ENCODE assay signal across 18 cellular contexts in genomic region chr12:32505067-32505466, GRCh38.
DNase-seq lines count a peak whose midpoint lies in the region; ATAC-seq and TF ChIP-seq lines count a peak whose summit lies in the region.
"Had no signal": no experiment of that assay in that cellular context is flagged by ENCODE, and none has a peak within 500 bp of the region (broad histone marks: within the 10 kb centered on the region; RNA-seq: fewer than 3 reads in every experiment).

No MANE protein-coding gene starts in this region.

- H3K9me3 ChIP-seq in IMR-90 (ENCODE audit: control insufficient read depth, insufficient read depth, low read length) (no peaks in the 10 kb centered on the region), SK-N-MC (ENCODE audit: low read depth, low read length) (no peaks in the 10 kb centered on the region), psoas muscle (no peaks in the 10 kb centered on the region), upper lobe of left lung (no peaks in the 10 kb centered on the region)
- H3K9me3 ChIP-seq: MG63 had no signal

- CTCF ChIA-PET in IMR-90 (lab: Yijun Ruan, JAX), result no interaction called here

- H3K18ac ChIP-seq in IMR-90 (ENCODE audit: low read depth, low read length), result no peak overlapping the region

- TF ChIP-seq CTCF in IMR-90 (conservative IDR thresholded peaks at IDR 0.05; ENCODE audit: low read depth, low read length), result no peak
- TF ChIP-seq CTCF in glutamatergic neuron (IDR thresholded peaks at IDR 0.05; ENCODE audit: partially characterized antibody, unreplicated experiment), result no peak
- no peak for TF ChIP-seq CTCF in psoas muscle (IDR thresholded peaks at IDR 0.05)
- TF ChIP-seq CTCF in upper lobe of left lung (IDR thresholded peaks at IDR 0.05), result no peak
- no peak for TF ChIP-seq CTCF in GM10266 (IDR thresholded peaks at IDR 0.05; ENCODE audit: control insufficient read depth, insufficient read depth, low read depth, missing control alignments)

- no peak overlapping the region for H2AK9ac ChIP-seq in IMR-90 (replicated peaks; ENCODE audit: low read depth, low read length, poor library complexity)

- H3K9ac ChIP-seq in IMR-90 (ENCODE audit: low read depth, low read length) (no peak overlapping the region), SK-N-MC (ENCODE audit: insufficient read length) (no peak overlapping the region)

- peaks cover 6% of the 10 kb centered on the region for H3K9me3 Mint-ChIP-seq in glutamatergic neuron (ENCODE audit: unreplicated experiment)
- H3K9me3 Mint-ChIP-seq: activated CD4-positive, alpha-beta memory T cell treated with anti-CD3 and anti-CD28 coated beads, Interleukin-2, amount 10 ng/mL, durations not matched to agents 7 days and 5 days; activated naive CD4-positive, alpha-beta T cell treated with anti-CD3 and anti-CD28 coated beads for 36 hours had no signal

- no peaks in the 10 kb centered on the region for H3K36me3 Mint-ChIP-seq in glutamatergic neuron (ENCODE audit: unreplicated experiment)

- no peak overlapping the region for H4K8ac ChIP-seq in IMR-90 (ENCODE audit: low read depth in 2 of 2, low read length in 2 of 2)

- peaks cover 48% of the 10 kb centered on the region for H3K4me1 Mint-ChIP-seq in glutamatergic neuron (ENCODE audit: low read depth, unreplicated experiment)
- H3K4me1 Mint-ChIP-seq: activated CD4-positive, alpha-beta memory T cell treated with anti-CD3 and anti-CD28 coated beads, Interleukin-2, amount 10 ng/mL, durations not matched to agents 7 days and 5 days had no signal

- H3K4me2 ChIP-seq in IMR-90 (ENCODE audit: low read depth, low read length), result peak overlapping the region; percentile 2; the same call in 1 of the 2 replicates

- BruUV-seq in IMR-90 (replicated peaks; lab: Mats Ljungman, UMichigan), result no TSS peak

- H3K27ac ChIP-seq in IMR-90 (ENCODE audit: insufficient read depth, low read length) (no peak overlapping the region), SK-N-MC (no peak overlapping the region), psoas muscle (peak overlapping the region; percentile 23), upper lobe of left lung (peak overlapping the region in 2 of 4 donors; percentile 9 to 55)
- H3K27ac ChIP-seq: WERI-Rb-1 had no signal

- no peaks in the 10 kb centered on the region for H4K20me1 ChIP-seq in IMR-90 (ENCODE audit: insufficient read depth, low read length)

- H3K4ac ChIP-seq in IMR-90 (ENCODE audit: low read depth, low read length), result no peak overlapping the region

- TF ChIP-seq POLR2A in IMR-90 (IDR thresholded peaks at IDR 0.05; ENCODE audit: low read depth, low read length) (no peak), upper lobe of left lung (IDR thresholded peaks at IDR 0.05) (no peak)

- H3K14ac ChIP-seq in IMR-90 (replicated peaks; ENCODE audit: low read depth, low read length), result no peak overlapping the region

- no peak overlapping the region for H2AK5ac ChIP-seq in IMR-90 (ENCODE audit: low read depth, low read length)

- H2BK5ac ChIP-seq in IMR-90 (ENCODE audit: low read depth, low read length, poor library complexity, severe bottlenecking), result no peak overlapping the region

- H4K5ac ChIP-seq in IMR-90 (ENCODE audit: low read depth, low read length), result no peak overlapping the region

- in situ Hi-C loops in IMR-90 (cut with MboI; ENCODE audit: low sequenced_read_pairs), result no loop called here

- ATAC-seq in IMR-90 (ENCODE audit: low read depth), result no peak
- no peak for ATAC-seq in psoas muscle
- no peak for ATAC-seq in upper lobe of left lung (ENCODE audit: low FRiP score in 2 of 2)
- ATAC-seq: Panc1 had no signal

- TF ChIP-seq EP300 in upper lobe of left lung (IDR thresholded peaks at IDR 0.05), result no peak

- H3K56ac ChIP-seq in IMR-90 (ENCODE audit: extremely low read depth, insufficient read depth, low read length), result no peak overlapping the region

- no peak overlapping the region for H4K91ac ChIP-seq in IMR-90 (ENCODE audit: insufficient read depth, low read depth, low read length)

- peak overlapping the region; percentile 95 for H3K4me3 Mint-ChIP-seq in glutamatergic neuron (ENCODE audit: unreplicated experiment)
- H3K4me3 Mint-ChIP-seq: activated CD4-positive, alpha-beta memory T cell treated with anti-CD3 and anti-CD28 coated beads, Interleukin-2, amount 10 ng/mL, durations not matched to agents 7 days and 5 days; activated naive CD4-positive, alpha-beta T cell treated with anti-CD3 and anti-CD28 coated beads for 36 hours had no signal

- H3K79me1 ChIP-seq in IMR-90 (ENCODE audit: low read depth in 1 of 2, low read length in 2 of 2), result no peaks in the 10 kb centered on the region

- intact Hi-C loops in IMR-90 (cut with micrococcal nuclease) (no loop called here), psoas muscle (cut with DNase I) (no loop called here)

- no peak overlapping the region for H2BK20ac ChIP-seq in IMR-90 (ENCODE audit: low read depth, low read length)

- WGBS in IMR-90 (ENCODE audit: extremely low coverage in 2 of 2, insufficient read length in 1 of 2), 2 experiments, result 8% methylated on average over 2 of the region's 4 CpGs; no CpG with 5 or more reads in 1 of the 2 experiments
- 31 to 39% (median 33%) methylated on average over 4 of the region's 4 CpGs for WGBS in psoas muscle, 3 donors
- 66 to 79% methylated on average over 4 of the region's 4 CpGs for WGBS in upper lobe of left lung, 2 donors

- POLR2A ChIA-PET in IMR-90 (lab: Charles Lee; ENCODE audit: unreplicated experiment), result no interaction called here

- H3K27me3 ChIP-seq in IMR-90 (ENCODE audit: control insufficient read depth, insufficient read depth, low read length) (peaks cover 4% of the 10 kb centered on the region; the same call in 1 of the 2 replicates), psoas muscle (ENCODE audit: insufficient read depth in 3 of 3, low read length in 2 of 3) (no peaks in the 10 kb centered on the region), upper lobe of left lung (no peaks in the 10 kb centered on the region)
- H3K27me3 ChIP-seq: MG63 had no signal

- peaks cover 8% of the 10 kb centered on the region for H3K27me3 Mint-ChIP-seq in glutamatergic neuron (ENCODE audit: unreplicated experiment)

- dilution Hi-C loops in IMR-90 (cut with HindIII; ENCODE audit: low sequenced_read_pairs, unreplicated experiment), result no loop called here

- no peaks in the 10 kb centered on the region for H3K36me3 ChIP-seq in IMR-90 (ENCODE audit: control insufficient read depth, insufficient read depth, low read length)
- no peaks in the 10 kb centered on the region for H3K36me3 ChIP-seq in SK-N-MC (ENCODE audit: insufficient read depth, low read length)
- H3K36me3 ChIP-seq in psoas muscle (ENCODE audit: insufficient read depth in 1 of 2, low read depth in 1 of 2), result no peaks in the 10 kb centered on the region
- no peaks in the 10 kb centered on the region for H3K36me3 ChIP-seq in upper lobe of left lung
- H3K36me3 ChIP-seq: MG63, WERI-Rb-1 had no signal

- H3K27ac Mint-ChIP-seq in glutamatergic neuron (ENCODE audit: unreplicated experiment), result peak overlapping the region; percentile 73
- H3K27ac Mint-ChIP-seq: activated CD4-positive, alpha-beta memory T cell treated with anti-CD3 and anti-CD28 coated beads, Interleukin-2, amount 10 ng/mL, durations not matched to agents 7 days and 5 days; activated naive CD4-positive, alpha-beta T cell treated with anti-CD3 and anti-CD28 coated beads for 36 hours had no signal

- H3K9me1 ChIP-seq in IMR-90 (ENCODE audit: insufficient read depth, low read length), result no peaks in the 10 kb centered on the region; the same call in 1 of the 2 replicates

- DNase-seq in IMR-90 (peak; percentile 5), SK-N-MC (ENCODE audit: low read depth, low spot score) (no peak), glutamatergic neuron (no peak), psoas muscle (no peak), NCI-H69 (lab: John Stamatoyannopoulos, UW) (no peak), upper lobe of left lung (no peak), GM10266 (ENCODE audit: extremely low spot score) (no peak)
- no peak for DNase-seq in stimulated activated CD4-positive, alpha-beta T cell treated with anti-CD3 and anti-CD28 coated beads, Interleukin-4, amount 100 ng/mL, for 4 hours
- DNase-seq: activated CD4-positive, alpha-beta memory T cell treated with anti-CD3 and anti-CD28 coated beads, Interleukin-2, amount 10 ng/mL, durations not matched to agents 7 days and 5 days; activated naive CD4-positive, alpha-beta T cell treated with anti-CD3 and anti-CD28 coated beads for 36 hours; DMS79 treated with DMSO at 0.1 percent for 48 hours; MG63; NCI-H1694; NCI-H2227 treated with DMSO at 0.1 percent for 48 hours; small intestine; stimulated activated naive CD4-positive, alpha-beta T cell treated with Interleukin-2 at 50 U/mL for 16 hours; WERI-Rb-1 had no signal

- H3K4me1 ChIP-seq in IMR-90 (ENCODE audit: control insufficient read depth, insufficient read depth, low read length), result peaks cover 6% of the 10 kb centered on the region; the same call in 1 of the 2 replicates
- peaks cover 55% of the 10 kb centered on the region for H3K4me1 ChIP-seq in psoas muscle
- peaks cover 37 to 51% (median 43%) of the 10 kb centered on the region in 4 donors for H3K4me1 ChIP-seq in upper lobe of left lung

- no peak overlapping the region for H3K23ac ChIP-seq in IMR-90 (ENCODE audit: low read depth, low read length)

- H3K4me3 ChIP-seq in IMR-90 (ENCODE audit: insufficient read depth, low read depth, low read length), result no peak overlapping the region
- H3K4me3 ChIP-seq in SK-N-MC, result peak overlapping the region; percentile 10; the same call in 1 of the 2 replicates
- H3K4me3 ChIP-seq in psoas muscle, result peak overlapping the region; percentile 65
- H3K4me3 ChIP-seq in upper lobe of left lung, result no peak overlapping the region
- H3K4me3 ChIP-seq: MG63 had no signal

- TF ChIP-seq RAD21 in IMR-90 (IDR thresholded peaks at IDR 0.05; ENCODE audit: low read length), result no peak

- no peak overlapping the region for H2AFZ ChIP-seq in IMR-90 (replicated peaks; ENCODE audit: low read length, poor library complexity)

- no peak overlapping the region for H2BK120ac ChIP-seq in IMR-90 (ENCODE audit: low read depth, low read length)

- H2BK15ac ChIP-seq in IMR-90 (ENCODE audit: low read depth, low read length), result no peak overlapping the region

TF ChIP-seq in IMR-90, 13 proteins besides CTCF, POLR2A, EP300 and RAD21:
- TF ChIP-seq USF2 (IDR thresholded peaks at IDR 0.05; ENCODE audit: low read depth, low read length), result no peak
- no peak for TF ChIP-seq RCOR1 (IDR thresholded peaks at IDR 0.05; ENCODE audit: insufficient replicate concordance, low read length)
- no peak for TF ChIP-seq NFE2L2 (IDR thresholded peaks at IDR 0.05; ENCODE audit: low read depth, low read length)
- TF ChIP-seq MAFK (IDR thresholded peaks at IDR 0.05; ENCODE audit: low read depth, low read length), result peak; percentile 62
- TF ChIP-seq SMC3 (IDR thresholded peaks at IDR 0.05; ENCODE audit: low read depth, low read length), result no peak
- no peak for TF ChIP-seq MXI1 (IDR thresholded peaks at IDR 0.05; ENCODE audit: borderline replicate concordance, low read depth, low read length)

Comparison
In these comparisons a context has a peak if more than half of its experiments do, and no peak if none do; other contexts are left out.
1. H3K4me3 ChIP-seq: peak in SK-N-MC (single experiment) and psoas muscle (single experiment); none in IMR-90 (single experiment) and upper lobe of left lung (0 of 4).